In the genomic region with DNA sequence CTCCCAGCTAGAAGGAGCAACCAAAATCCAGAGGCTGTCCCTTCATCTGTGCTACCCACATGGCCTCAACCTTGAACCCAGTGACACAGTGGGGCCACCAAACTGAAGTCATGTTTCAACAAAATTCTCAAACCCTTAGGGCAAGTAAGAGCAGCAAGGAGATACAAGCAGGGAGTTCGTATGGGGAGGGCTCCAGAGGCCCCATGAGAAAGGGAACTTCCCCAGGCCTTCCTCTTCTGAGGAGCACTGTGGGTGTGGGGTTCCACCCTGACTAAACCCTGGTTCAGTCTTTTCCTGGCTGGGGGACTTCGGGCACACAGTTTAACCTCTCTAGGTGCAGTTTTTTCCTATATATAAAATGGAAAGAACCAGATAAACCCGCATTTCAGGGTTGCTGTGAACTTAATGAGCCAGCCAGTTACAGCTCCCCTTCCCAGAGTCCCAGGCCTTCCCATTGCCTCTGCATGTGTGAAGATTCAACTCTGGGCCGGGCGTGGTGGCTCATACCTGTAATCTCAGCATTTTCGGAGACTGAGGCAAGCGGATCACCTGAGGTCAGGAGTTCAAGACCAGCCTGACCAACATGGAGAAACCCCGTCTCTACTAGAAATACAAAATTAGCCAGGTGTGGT, we compare ENCODE assay signal across 9 cellular contexts. TPM values are rescaled to one million over a fixed set of nuclear protein-coding genes. Genes with fewer than 3 reads are reported as not detected.
DNase-seq lines count a peak whose midpoint lies in the region; ATAC-seq, FAIRE-seq and TF ChIP-seq lines count a peak whose summit lies in the region.
"Had no signal": no experiment of that assay in that cellular context is flagged by ENCODE, and none has a peak within 500 bp of the region (broad histone marks: within the 10 kb centered on the region; RNA-seq: fewer than 3 reads in every experiment).

No MANE protein-coding gene starts in this region.

- no peak for ATAC-seq in GM18519 (IDR thresholded peaks at IDR 0.05; ENCODE audit: low FRiP score, unreplicated experiment)
- ATAC-seq: WTC11 had no signal

- TF ChIP-seq CTCF in endothelial cell (IDR thresholded peaks at IDR 0.05; ENCODE audit: unreplicated experiment) = no peak
- TF ChIP-seq CTCF in lower leg skin (IDR thresholded peaks at IDR 0.05) = no peak

- H3K4me3 Mint-ChIP-seq in endothelial cell (ENCODE audit: unreplicated experiment) = no peak overlapping the region
- H3K4me3 Mint-ChIP-seq: WTC11 had no signal

- DNase-seq in GM12891 (ENCODE audit: insufficient read length, low spot score) = no peak
- DNase-seq in SKM-1 treated with dmso at 0.1 percent for 144 hours (lab: John Stamatoyannopoulos, UW; ENCODE audit: unreplicated experiment) = peak; percentile 87
- no peak for DNase-seq in endothelial cell (ENCODE audit: low spot score)
- DNase-seq in NCI-H446 (lab: John Stamatoyannopoulos, UW) = no peak
- no peak for DNase-seq in lower leg skin (ENCODE audit: low spot score in 2 of 2)
- no peak for DNase-seq in NCI-H2227 treated with DMSO at 0.1 percent for 48 hours (lab: John Stamatoyannopoulos, UW)

- no peaks in the 10 kb centered on the region for H3K9me3 Mint-ChIP-seq in endothelial cell (ENCODE audit: unreplicated experiment)
- H3K9me3 Mint-ChIP-seq: WTC11 had no signal

- no peak for TF ChIP-seq POLR2A in GM12891 (IDR thresholded peaks at IDR 0.05; ENCODE audit: low read depth, low read length)
- no peak for TF ChIP-seq POLR2A in lower leg skin (IDR thresholded peaks at IDR 0.05)

- H3K27ac ChIP-seq in skin epidermis = peak overlapping the region in 19 of 21 experiments; percentile 42 to 82 (median 69)

- peaks cover 15% of the 10 kb centered on the region for H3K4me1 Mint-ChIP-seq in endothelial cell (ENCODE audit: unreplicated experiment)

- WGBS in lower leg skin, 2 donors = 57 to 60% methylated on average over 8 of the region's 8 CpGs

- H3K27ac Mint-ChIP-seq in endothelial cell (ENCODE audit: unreplicated experiment) = peak overlapping the region; percentile 42
- H3K27ac Mint-ChIP-seq: WTC11 had no signal

- intact Hi-C loops in lower leg skin (cut with DNase I; ENCODE audit: low total_unique reads) = no loop called here

- H3K4me3 ChIP-seq in skin epidermis = no peak overlapping the region
- no peak overlapping the region for H3K4me3 ChIP-seq in lower leg skin (ENCODE audit: low read depth, poor library complexity, severe bottlenecking)

- no peak for FAIRE-seq in GM12891 (lab: Jason Lieb, UNC)

- H3K36me3 Mint-ChIP-seq in endothelial cell (ENCODE audit: low read depth, unreplicated experiment) = no peaks in the 10 kb centered on the region
- H3K36me3 Mint-ChIP-seq: WTC11 had no signal

- H3K27me3 Mint-ChIP-seq in endothelial cell (ENCODE audit: unreplicated experiment) = no peaks in the 10 kb centered on the region

TF ChIP-seq in GM12891, 5 proteins besides CTCF, POLR2A, EP300 and RAD21:
- TF ChIP-seq POU2F2 (IDR thresholded peaks at IDR 0.05; ENCODE audit: low read depth, low read length) (no peak), SPI1 (IDR thresholded peaks at IDR 0.05; ENCODE audit: low read depth, low read length) (peak; percentile 54)

RNA-seq across cellular contexts. Expression of a gene that starts 8.0 kb away (rescaled TPM):
- polyA plus RNA-seq in GM12891 (2012; ENCODE audit: low read depth, missing spikeins) = 38.9 TPM
- total RNA-seq in endothelial cell (ENCODE audit: unreplicated experiment) (9.6 TPM), lower leg skin (10 to 100 TPM in 2 of 4 donors, 1 to 10 TPM in 2; 5.1 to 12.6 (median 8.9) TPM)

RNA-seq across cellular contexts. Expression of a gene that starts 33.8 kb away (rescaled TPM):
- polyA plus RNA-seq in GM12891 (2012; ENCODE audit: low read depth, missing spikeins) = 31.4 TPM
- 46.9 TPM for total RNA-seq in endothelial cell (ENCODE audit: unreplicated experiment)
- total RNA-seq in lower leg skin = 10 to 100 TPM; 25.1 to 49.1 (median 42.0) TPM

RNA-seq across cellular contexts. Expression of a gene that starts 50.0 kb away (rescaled TPM):
- polyA plus RNA-seq in GM12891 (2012; ENCODE audit: low read depth, missing spikeins) = 71.9 TPM
- total RNA-seq in endothelial cell (ENCODE audit: unreplicated experiment) (34.6 TPM), lower leg skin (10 to 100 TPM; 24.9 to 35.8 (median 32.4) TPM)
